In the genomic region with DNA sequence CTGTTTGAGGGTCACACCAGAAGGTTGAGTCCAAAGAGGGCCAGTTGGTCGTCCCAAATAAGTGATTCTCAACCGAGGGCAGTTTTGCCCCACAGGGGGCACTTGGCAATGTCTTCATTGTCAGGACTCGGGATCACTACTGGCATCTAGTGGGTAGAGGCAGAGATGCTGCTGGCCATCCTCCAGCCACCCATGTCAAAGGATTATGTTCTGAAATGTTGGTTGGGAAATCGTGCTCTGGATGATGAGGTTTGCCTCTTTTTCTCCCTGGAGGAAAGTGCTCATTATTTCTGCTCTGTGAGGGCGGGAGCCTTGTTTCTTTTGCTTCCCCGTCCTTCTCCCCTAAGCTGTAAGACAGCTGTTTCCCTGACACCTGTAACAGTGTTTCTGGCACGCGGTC, we compare ENCODE assay signal across 8 cellular contexts. TPM values are rescaled to one million over a fixed set of nuclear protein-coding genes. Genes with fewer than 3 reads are reported as not detected.
A peak's percentile ranks its signal among the peaks of the same experiment; 100 is the strongest.
DNase-seq lines count a peak whose midpoint lies in the region; ATAC-seq and TF ChIP-seq lines count a peak whose summit lies in the region.

No MANE protein-coding gene starts in this region.

- H3K9me3 Mint-ChIP-seq in natural killer cell (no peaks in the 10 kb centered on the region), WTC11 (no peaks in the 10 kb centered on the region)
- H3K9me3 Mint-ChIP-seq in natural killer cell treated with Interleukin-12 subunit alpha and Interleukin-12 subunit beta and Interleukin-15 and Interleukin-18, amount 100 ng/mL, for 72 hours, result no peaks in the 10 kb centered on the region
- no peaks in the 10 kb centered on the region for H3K9me3 Mint-ChIP-seq in stimulated activated naive B cell treated with anti-CD40 and anti-IgM and Interleukin-4, amounts not matched to agents 10 μg/mL and 1 μg/mL and 100 μg/mL, for 72 hours

- H3K27ac ChIP-seq in ovary, result no peak overlapping the region

- no peaks in the 10 kb centered on the region for H3K9me3 ChIP-seq in ovary

- DNase-seq in natural killer cell (no peak), NCI-H1092 (lab: John Stamatoyannopoulos, UW) (peak; percentile 5), WTC11 (ENCODE audit: low spot score) (peak; percentile 52), foreskin fibroblast (peak; percentile 84 to 94), ovary (peak; percentile 44 to 68 (median 50))
- DNase-seq in natural killer cell treated with Interleukin-12 subunit alpha and Interleukin-12 subunit beta and Interleukin-15 and Interleukin-18, amount 100 ng/mL, for 72 hours (ENCODE audit: low spot score), result no peak
- no peak for DNase-seq in stimulated activated naive B cell treated with anti-CD40 and anti-IgM and Interleukin-4, amounts not matched to agents 10 μg/mL and 1 μg/mL and 100 μg/mL, for 72 hours

- CTCF ChIA-PET in WTC11 (lab: Charles Lee), result no interaction called here

- WGBS in ovary, 3 donors, result 35 to 40% (median 36%) methylated on average over 8 of the region's 8 CpGs

- POLR2A ChIA-PET in WTC11 (lab: Charles Lee), result no interaction called here

- H3K27ac Mint-ChIP-seq in natural killer cell (no peak overlapping the region), WTC11 (no peak overlapping the region)
- H3K27ac Mint-ChIP-seq in natural killer cell treated with Interleukin-12 subunit alpha and Interleukin-12 subunit beta and Interleukin-15 and Interleukin-18, amount 100 ng/mL, for 72 hours, result no peak overlapping the region
- H3K27ac Mint-ChIP-seq in stimulated activated naive B cell treated with anti-CD40 and anti-IgM and Interleukin-4, amounts not matched to agents 10 μg/mL and 1 μg/mL and 100 μg/mL, for 72 hours, result no peak overlapping the region

- TF ChIP-seq EP300 in ovary (IDR thresholded peaks at IDR 0.05), result no peak

- no peaks in the 10 kb centered on the region for H3K27me3 ChIP-seq in ovary

- H3K4me3 Mint-ChIP-seq in natural killer cell (no peak overlapping the region), WTC11 (no peak overlapping the region)
- H3K4me3 Mint-ChIP-seq in natural killer cell treated with Interleukin-12 subunit alpha and Interleukin-12 subunit beta and Interleukin-15 and Interleukin-18, amount 100 ng/mL, for 72 hours, result no peak overlapping the region
- H3K4me3 Mint-ChIP-seq in stimulated activated naive B cell treated with anti-CD40 and anti-IgM and Interleukin-4, amounts not matched to agents 10 μg/mL and 1 μg/mL and 100 μg/mL, for 72 hours, result no peak overlapping the region

- TF ChIP-seq CTCF in natural killer cell (IDR thresholded peaks at IDR 0.05) (peak; percentile 28), WTC11 (IDR thresholded peaks at IDR 0.05) (no peak), foreskin fibroblast (IDR thresholded peaks at IDR 0.05; ENCODE audit: low read depth, low read length) (peak; percentile 73), ovary (IDR thresholded peaks at IDR 0.05) (peak in 1 of 3 donors; percentile 21)

- intact Hi-C loops in natural killer cell (cut with micrococcal nuclease), result no loop called here
- intact Hi-C loops in ovary (cut with DNase I), result no loop called here

- H3K36me3 ChIP-seq in ovary, result no peaks in the 10 kb centered on the region

- H3K4me1 Mint-ChIP-seq in natural killer cell (peaks cover 24 to 26% of the 10 kb centered on the region in 2 donors), WTC11 (peaks cover 21% of the 10 kb centered on the region)
- H3K4me1 Mint-ChIP-seq in natural killer cell treated with Interleukin-12 subunit alpha and Interleukin-12 subunit beta and Interleukin-15 and Interleukin-18, amount 100 ng/mL, for 72 hours (ENCODE audit: low read depth in 2 of 2), result peaks cover 9 to 21% of the 10 kb centered on the region in 2 donors
- H3K4me1 Mint-ChIP-seq in stimulated activated naive B cell treated with anti-CD40 and anti-IgM and Interleukin-4, amounts not matched to agents 10 μg/mL and 1 μg/mL and 100 μg/mL, for 72 hours, result peaks cover 19 to 37% of the 10 kb centered on the region in 2 donors

- H3K36me3 Mint-ChIP-seq in natural killer cell, result no peaks in the 10 kb centered on the region
- no peaks in the 10 kb centered on the region for H3K36me3 Mint-ChIP-seq in natural killer cell treated with Interleukin-12 subunit alpha and Interleukin-12 subunit beta and Interleukin-15 and Interleukin-18, amount 100 ng/mL, for 72 hours
- no peaks in the 10 kb centered on the region for H3K36me3 Mint-ChIP-seq in WTC11
- peaks cover 11 to 15% of the 10 kb centered on the region in 2 donors for H3K36me3 Mint-ChIP-seq in stimulated activated naive B cell treated with anti-CD40 and anti-IgM and Interleukin-4, amounts not matched to agents 10 μg/mL and 1 μg/mL and 100 μg/mL, for 72 hours

- no peak for TF ChIP-seq POLR2A in ovary (IDR thresholded peaks at IDR 0.05)

- H3K27me3 Mint-ChIP-seq in natural killer cell (ENCODE audit: low read depth in 2 of 2) (no peaks in the 10 kb centered on the region), WTC11 (ENCODE audit: low read depth) (no peaks in the 10 kb centered on the region)
- no peaks in the 10 kb centered on the region for H3K27me3 Mint-ChIP-seq in natural killer cell treated with Interleukin-12 subunit alpha and Interleukin-12 subunit beta and Interleukin-15 and Interleukin-18, amount 100 ng/mL, for 72 hours
- no peaks in the 10 kb centered on the region for H3K27me3 Mint-ChIP-seq in stimulated activated naive B cell treated with anti-CD40 and anti-IgM and Interleukin-4, amounts not matched to agents 10 μg/mL and 1 μg/mL and 100 μg/mL, for 72 hours

- no peak overlapping the region for H3K4me3 ChIP-seq in foreskin fibroblast (ENCODE audit: low read depth in 1 of 2, low read length in 2 of 2)
- H3K4me3 ChIP-seq in ovary, result no peak overlapping the region

- ATAC-seq in natural killer cell (peak in 1 of 3 donors; percentile 12), WTC11 (peak; percentile 53), GM21619 (IDR thresholded peaks at IDR 0.05; ENCODE audit: unreplicated experiment) (no peak)
- no peak for ATAC-seq in natural killer cell treated with Interleukin-12 subunit alpha and Interleukin-12 subunit beta and Interleukin-15 and Interleukin-18, amount 100 ng/mL, for 72 hours
- ATAC-seq in stimulated activated naive B cell treated with anti-CD40 and anti-IgM and Interleukin-4, amounts not matched to agents 10 μg/mL and 1 μg/mL and 100 μg/mL, for 72 hours (replicated peaks), result no peak

- peaks cover 9% of the 10 kb centered on the region for H3K4me1 ChIP-seq in ovary (ENCODE audit: insufficient read depth)

TF ChIP-seq in WTC11, 78 proteins besides CTCF, POLR2A, EP300 and RAD21 (continues in another document):
- TF ChIP-seq, protein P1, sequence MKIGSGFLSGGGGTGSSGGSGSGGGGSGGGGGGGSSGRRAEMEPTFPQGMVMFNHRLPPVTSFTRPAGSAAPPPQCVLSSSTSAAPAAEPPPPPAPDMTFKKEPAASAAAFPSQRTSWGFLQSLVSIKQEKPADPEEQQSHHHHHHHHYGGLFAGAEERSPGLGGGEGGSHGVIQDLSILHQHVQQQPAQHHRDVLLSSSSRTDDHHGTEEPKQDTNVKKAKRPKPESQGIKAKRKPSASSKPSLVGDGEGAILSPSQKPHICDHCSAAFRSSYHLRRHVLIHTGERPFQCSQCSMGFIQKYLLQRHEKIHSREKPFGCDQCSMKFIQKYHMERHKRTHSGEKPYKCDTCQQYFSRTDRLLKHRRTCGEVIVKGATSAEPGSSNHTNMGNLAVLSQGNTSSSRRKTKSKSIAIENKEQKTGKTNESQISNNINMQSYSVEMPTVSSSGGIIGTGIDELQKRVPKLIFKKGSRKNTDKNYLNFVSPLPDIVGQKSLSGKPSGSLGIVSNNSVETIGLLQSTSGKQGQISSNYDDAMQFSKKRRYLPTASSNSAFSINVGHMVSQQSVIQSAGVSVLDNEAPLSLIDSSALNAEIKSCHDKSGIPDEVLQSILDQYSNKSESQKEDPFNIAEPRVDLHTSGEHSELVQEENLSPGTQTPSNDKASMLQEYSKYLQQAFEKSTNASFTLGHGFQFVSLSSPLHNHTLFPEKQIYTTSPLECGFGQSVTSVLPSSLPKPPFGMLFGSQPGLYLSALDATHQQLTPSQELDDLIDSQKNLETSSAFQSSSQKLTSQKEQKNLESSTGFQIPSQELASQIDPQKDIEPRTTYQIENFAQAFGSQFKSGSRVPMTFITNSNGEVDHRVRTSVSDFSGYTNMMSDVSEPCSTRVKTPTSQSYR (CRISPR knock-in tag; IDR thresholded peaks at IDR 0.05), result no peak

RNA-seq across cellular contexts. Expression of a gene that starts 3.6 kb away (rescaled TPM):
- 10 to 100 TPM; 13.3 to 20.4 (median 18.1) TPM for total RNA-seq in natural killer cell
- total RNA-seq in natural killer cell treated with Interleukin-12 subunit alpha and Interleukin-12 subunit beta and Interleukin-15 and Interleukin-18, amount 100 ng/mL, for 72 hours, result 10 to 100 TPM; 10.5 to 23.8 TPM
- total RNA-seq in WTC11 (2021), result 15.1 to 16.6 TPM (median 15.2 TPM) in 3 replicates
- total RNA-seq in ovary, result 10 to 100 TPM in 6 of 7 donors, 1 to 10 TPM in 1; 9.8 to 14.9 (median 12.6) TPM
- polyA plus RNA-seq in ovary, result 10 to 100 TPM in 1 of 2 donors, 1 to 10 TPM in 1; 6.4 to 11.2 TPM

RNA-seq across cellular contexts. Expression of a gene that starts 18.1 kb away (rescaled TPM):
- total RNA-seq in natural killer cell (1 to 10 TPM; 3.9 to 6.5 (median 4.7) TPM), WTC11 (2021) (2.0 to 2.7 TPM (median 2.6 TPM) in 3 replicates), ovary (10 to 100 TPM; 21.8 to 51.1 (median 24.0) TPM)
- total RNA-seq in natural killer cell treated with Interleukin-12 subunit alpha and Interleukin-12 subunit beta and Interleukin-15 and Interleukin-18, amount 100 ng/mL, for 72 hours, result 1 to 10 TPM; 3.0 to 5.9 TPM
- polyA plus RNA-seq in ovary, result 10 to 100 TPM; 20.0 to 23.8 TPM

RNA-seq across cellular contexts. Expression of a gene that starts 39.6 kb away (rescaled TPM):
- total RNA-seq in natural killer cell, result 10 to 100 TPM; 22.4 to 30.0 (median 23.3) TPM
- total RNA-seq in natural killer cell treated with Interleukin-12 subunit alpha and Interleukin-12 subunit beta and Interleukin-15 and Interleukin-18, amount 100 ng/mL, for 72 hours, result 10 to 100 TPM; 38.5 to 39.1 TPM
- total RNA-seq in WTC11 (2021), result 38.3 to 43.8 TPM (median 39.5 TPM) in 3 replicates
- total RNA-seq in ovary, result 10 to 100 TPM; 14.6 to 36.8 (median 26.6) TPM
- 10 to 100 TPM; 28.4 to 59.9 TPM for polyA plus RNA-seq in ovary

RNA-seq across cellular contexts. Expression of a gene that starts 39.6 kb away (rescaled TPM):
- total RNA-seq in natural killer cell (10 to 100 TPM; 10.8 to 18.6 (median 15.3) TPM), WTC11 (2021) (19.8 to 25.0 TPM (median 21.3 TPM) in 3 replicates), ovary (10 to 100 TPM; 13.6 to 29.3 (median 26.1) TPM)
- 10 to 100 TPM; 12.2 to 17.2 TPM for total RNA-seq in natural killer cell treated with Interleukin-12 subunit alpha and Interleukin-12 subunit beta and Interleukin-15 and Interleukin-18, amount 100 ng/mL, for 72 hours
- polyA plus RNA-seq in ovary, result 10 to 100 TPM in 1 of 2 donors, 1 to 10 TPM in 1; 8.6 to 12.7 TPM

Comparison
In these comparisons a context has a peak if more than half of its experiments do, and no peak if none do; other contexts are left out.
1. DNase-seq: peak in NCI-H1092 (single experiment), WTC11 (single experiment), foreskin fibroblast (2 of 2) and ovary (5 of 5); none in natural killer cell (single experiment), natural killer cell treated with Interleukin-12 subunit alpha and Interleukin-12 subunit beta and Interleukin-15 and Interleukin-18, amount 100 ng/mL, for 72 hours (single experiment) and stimulated activated naive B cell treated with anti-CD40 and anti-IgM and Interleukin-4, amounts not matched to agents 10 μg/mL and 1 μg/mL and 100 μg/mL, for 72 hours (single experiment).